ENCODE assay signal across 20 cellular contexts in genomic region chr13:101552286-101552685, GRCh38.
DNase-seq lines count a peak whose midpoint lies in the region; ATAC-seq, FAIRE-seq and TF ChIP-seq lines count a peak whose summit lies in the region.
"Had no signal": no experiment of that assay in that cellular context is flagged by ENCODE, and none has a peak within 500 bp of the region (broad histone marks: within the 10 kb centered on the region; RNA-seq: fewer than 3 reads in every experiment).

No MANE protein-coding gene starts in this region.

- no peaks in the 10 kb centered on the region for H3K79me2 ChIP-seq in astrocyte (ENCODE audit: insufficient read depth, low read length)

- H3K27me3 ChIP-seq in astrocyte (ENCODE audit: insufficient read depth, low read length) = no peaks in the 10 kb centered on the region
- H3K27me3 ChIP-seq in skeletal muscle satellite cell (ENCODE audit: control insufficient read depth, insufficient read depth, low read length) = no peaks in the 10 kb centered on the region
- H3K27me3 ChIP-seq: MG63, SJCRH30 had no signal

- no peaks in the 10 kb centered on the region for H3K4me1 ChIP-seq in astrocyte (ENCODE audit: insufficient read depth, low read length)
- H3K4me1 ChIP-seq in skeletal muscle satellite cell (ENCODE audit: control insufficient read depth, insufficient read depth, low read length) = peaks cover 64% of the 10 kb centered on the region
- H3K4me1 ChIP-seq: SJCRH30 had no signal

- intact Hi-C loops in activated naive CD4-positive, alpha-beta T cell treated with anti-CD3 and anti-CD28 coated beads for 36 hours (cut with micrococcal nuclease) = no loop called here

- no peak overlapping the region for H3K9ac ChIP-seq in astrocyte (ENCODE audit: low read length)
- peak overlapping the region; percentile 13 for H3K9ac ChIP-seq in skeletal muscle satellite cell (ENCODE audit: low read depth, low read length)

- peak; percentile 39 for FAIRE-seq in astrocyte (lab: Jason Lieb, UNC)
- FAIRE-seq: RCC 7860 had no signal

- H3K9me3 Mint-ChIP-seq in astrocyte (ENCODE audit: unreplicated experiment) = no peaks in the 10 kb centered on the region
- H3K9me3 Mint-ChIP-seq in activated naive CD4-positive, alpha-beta T cell treated with anti-CD3 and anti-CD28 coated beads for 36 hours = no peaks in the 10 kb centered on the region
- H3K9me3 Mint-ChIP-seq: CD8-positive, alpha-beta memory T cell had no signal

- no peaks in the 10 kb centered on the region for H3K27me3 Mint-ChIP-seq in astrocyte (ENCODE audit: low read depth, unreplicated experiment)
- H3K27me3 Mint-ChIP-seq in activated naive CD4-positive, alpha-beta T cell treated with anti-CD3 and anti-CD28 coated beads for 36 hours (ENCODE audit: low read depth) = peaks cover 11% of the 10 kb centered on the region

- H3K9me3 ChIP-seq in astrocyte (ENCODE audit: insufficient read depth, low read depth, low read length) = no peaks in the 10 kb centered on the region
- H3K9me3 ChIP-seq in skeletal muscle satellite cell (replicated peaks; ENCODE audit: low read length) = no peaks in the 10 kb centered on the region
- H3K9me3 ChIP-seq: MG63, SJCRH30 had no signal

- in situ Hi-C loops in G401 (cut with HindIII; ENCODE audit: low sequenced_read_pairs) = no loop called here

- H3K27ac Mint-ChIP-seq in astrocyte (ENCODE audit: unreplicated experiment) = peak overlapping the region; percentile 97
- no peak overlapping the region for H3K27ac Mint-ChIP-seq in activated naive CD4-positive, alpha-beta T cell treated with anti-CD3 and anti-CD28 coated beads for 36 hours
- H3K27ac Mint-ChIP-seq: CD8-positive, alpha-beta memory T cell had no signal

- no peaks in the 10 kb centered on the region for H3K36me3 Mint-ChIP-seq in astrocyte (ENCODE audit: low read depth, unreplicated experiment)
- no peaks in the 10 kb centered on the region for H3K36me3 Mint-ChIP-seq in activated naive CD4-positive, alpha-beta T cell treated with anti-CD3 and anti-CD28 coated beads for 36 hours (ENCODE audit: low read depth)
- H3K36me3 Mint-ChIP-seq: CD8-positive, alpha-beta memory T cell had no signal

- TF ChIP-seq CTCF in AG10803 (conservative IDR thresholded peaks at IDR 0.05; ENCODE audit: low read length) (no peak), astrocyte (IDR thresholded peaks at IDR 0.05; ENCODE audit: insufficient read depth, low read depth, low read length) (no peak), fibroblast of villous mesenchyme (IDR thresholded peaks at IDR 0.05; ENCODE audit: insufficient read depth, low read depth, low read length) (no peak)

- CTCF ChIA-PET in activated naive CD4-positive, alpha-beta T cell treated with anti-CD3 and anti-CD28 coated beads for 36 hours (lab: Charles Lee) = no interaction called here

- no peak for ATAC-seq in HG03439 (IDR thresholded peaks at IDR 0.05; ENCODE audit: unreplicated experiment)

- no peak overlapping the region for H3K4me3 Mint-ChIP-seq in astrocyte (ENCODE audit: unreplicated experiment)
- H3K4me3 Mint-ChIP-seq in activated naive CD4-positive, alpha-beta T cell treated with anti-CD3 and anti-CD28 coated beads for 36 hours = no peak overlapping the region
- H3K4me3 Mint-ChIP-seq: CD8-positive, alpha-beta memory T cell had no signal

- no peak overlapping the region for H3K4me2 ChIP-seq in astrocyte (ENCODE audit: low read length)
- H3K4me2 ChIP-seq in skeletal muscle satellite cell (ENCODE audit: low read length) = peak overlapping the region; percentile 37

- H3K4me3 ChIP-seq in AG10803 (ENCODE audit: low read length) (no peak overlapping the region), astrocyte (ENCODE audit: insufficient read depth, low read depth, low read length) (no peak overlapping the region), fibroblast of villous mesenchyme (ENCODE audit: low read depth, low read length) (no peak overlapping the region), skeletal muscle satellite cell (ENCODE audit: low read length) (peak overlapping the region; percentile 1)
- H3K4me3 ChIP-seq: MG63, SJCRH30 had no signal

- H2AFZ ChIP-seq in astrocyte (ENCODE audit: low read depth, low read length) = no peak overlapping the region

- H3K36me3 ChIP-seq in astrocyte (ENCODE audit: insufficient read depth, low read length) = no peaks in the 10 kb centered on the region
- peaks cover 8% of the 10 kb centered on the region for H3K36me3 ChIP-seq in skeletal muscle satellite cell (ENCODE audit: insufficient read depth, low read length)
- H3K36me3 ChIP-seq: MG63, SJCRH30 had no signal

- peaks cover 23% of the 10 kb centered on the region for H3K4me1 Mint-ChIP-seq in astrocyte (ENCODE audit: low read depth, unreplicated experiment)
- H3K4me1 Mint-ChIP-seq in activated naive CD4-positive, alpha-beta T cell treated with anti-CD3 and anti-CD28 coated beads for 36 hours (ENCODE audit: low read depth) = no peaks in the 10 kb centered on the region
- H3K4me1 Mint-ChIP-seq: CD8-positive, alpha-beta memory T cell had no signal

- H4K20me1 ChIP-seq in astrocyte (ENCODE audit: insufficient read depth, low read length) = no peaks in the 10 kb centered on the region

- DNase-seq in AG10803 (ENCODE audit: low read depth) = peak; percentile 28
- DNase-seq in astrocyte (ENCODE audit: low read depth) = no peak
- DNase-seq in fibroblast of villous mesenchyme (ENCODE audit: low read depth) = peak; percentile 25
- no peak for DNase-seq in G401 (ENCODE audit: low spot score)
- no peak for DNase-seq in activated naive CD4-positive, alpha-beta T cell treated with anti-CD3 and anti-CD28 coated beads for 36 hours
- no peak for DNase-seq in NCI-H128 (lab: John Stamatoyannopoulos, UW; ENCODE audit: unreplicated experiment)
- DNase-seq: 8988T; CD8-positive, alpha-beta memory T cell; GF-D8; Kasumi-1; MG63; NCI-H1417 treated with DMSO at 0.1 percent for 48 hours; NCI-H187; NCI-H446 treated with DMSO at 0.1 percent for 48 hours; NCI-H526 treated with DMSO at 0.1 percent for 48 hours; SJCRH30 had no signal

- no peak overlapping the region for H3K27ac ChIP-seq in astrocyte (ENCODE audit: low read depth, low read length)
- H3K27ac ChIP-seq: C4-2B, SJCRH30 had no signal

Comparison
In these comparisons a context has a peak if more than half of its experiments do, and no peak if none do; other contexts are left out.
1. DNase-seq: peak in AG10803 (single experiment) and fibroblast of villous mesenchyme (single experiment); none in astrocyte (single experiment), G401 (single experiment), activated naive CD4-positive, alpha-beta T cell treated with anti-CD3 and anti-CD28 coated beads for 36 hours (single experiment) and NCI-H128 (single experiment).